ENCODE assay signal across 1 cellular context in the genomic region with DNA sequence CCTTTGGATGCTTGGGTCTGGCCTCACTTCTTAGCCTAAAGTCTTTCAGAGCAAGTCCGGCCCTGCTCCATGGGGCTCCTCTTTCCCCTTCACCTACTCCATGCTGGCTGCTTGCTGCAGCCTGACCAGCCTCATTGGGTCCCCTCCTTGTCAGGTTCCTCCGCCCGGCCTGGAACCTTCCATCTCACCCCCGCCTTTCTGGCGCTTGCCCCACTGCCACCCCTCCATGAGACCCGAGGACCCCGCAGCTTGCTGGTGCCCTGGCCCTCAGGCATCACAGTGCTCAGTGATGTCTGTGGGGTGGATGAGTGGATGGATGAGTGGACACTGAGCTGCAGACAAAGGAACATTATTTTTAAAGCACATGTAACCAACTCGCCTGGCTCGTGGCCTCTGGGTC.
TF ChIP-seq lines count a peak whose summit lies in the region.

No MANE protein-coding gene starts in this region.

TF ChIP-seq in HepG2, 621 proteins besides CTCF, POLR2A, EP300 and RAD21:
- TF ChIP-seq ARNT (IDR thresholded peaks at IDR 0.05) (no peak), TCF7 (IDR thresholded peaks at IDR 0.05; ENCODE audit: low read depth) (no peak), ZNF430 (CRISPR knock-in tag; IDR thresholded peaks at IDR 0.05) (no peak), MNT (IDR thresholded peaks at IDR 0.05) (0 out of 2 replicates have a peak, but pooled peaks have one; percentile 4), ZNF17 (CRISPR knock-in tag; IDR thresholded peaks at IDR 0.05) (no peak)
- TF ChIP-seq, protein P1, sequence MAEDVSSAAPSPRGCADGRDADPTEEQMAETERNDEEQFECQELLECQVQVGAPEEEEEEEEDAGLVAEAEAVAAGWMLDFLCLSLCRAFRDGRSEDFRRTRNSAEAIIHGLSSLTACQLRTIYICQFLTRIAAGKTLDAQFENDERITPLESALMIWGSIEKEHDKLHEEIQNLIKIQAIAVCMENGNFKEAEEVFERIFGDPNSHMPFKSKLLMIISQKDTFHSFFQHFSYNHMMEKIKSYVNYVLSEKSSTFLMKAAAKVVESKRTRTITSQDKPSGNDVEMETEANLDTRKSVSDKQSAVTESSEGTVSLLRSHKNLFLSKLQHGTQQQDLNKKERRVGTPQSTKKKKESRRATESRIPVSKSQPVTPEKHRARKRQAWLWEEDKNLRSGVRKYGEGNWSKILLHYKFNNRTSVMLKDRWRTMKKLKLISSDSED (CRISPR knock-in tag; IDR thresholded peaks at IDR 0.05), result no peak
- TF ChIP-seq, protein P2, sequence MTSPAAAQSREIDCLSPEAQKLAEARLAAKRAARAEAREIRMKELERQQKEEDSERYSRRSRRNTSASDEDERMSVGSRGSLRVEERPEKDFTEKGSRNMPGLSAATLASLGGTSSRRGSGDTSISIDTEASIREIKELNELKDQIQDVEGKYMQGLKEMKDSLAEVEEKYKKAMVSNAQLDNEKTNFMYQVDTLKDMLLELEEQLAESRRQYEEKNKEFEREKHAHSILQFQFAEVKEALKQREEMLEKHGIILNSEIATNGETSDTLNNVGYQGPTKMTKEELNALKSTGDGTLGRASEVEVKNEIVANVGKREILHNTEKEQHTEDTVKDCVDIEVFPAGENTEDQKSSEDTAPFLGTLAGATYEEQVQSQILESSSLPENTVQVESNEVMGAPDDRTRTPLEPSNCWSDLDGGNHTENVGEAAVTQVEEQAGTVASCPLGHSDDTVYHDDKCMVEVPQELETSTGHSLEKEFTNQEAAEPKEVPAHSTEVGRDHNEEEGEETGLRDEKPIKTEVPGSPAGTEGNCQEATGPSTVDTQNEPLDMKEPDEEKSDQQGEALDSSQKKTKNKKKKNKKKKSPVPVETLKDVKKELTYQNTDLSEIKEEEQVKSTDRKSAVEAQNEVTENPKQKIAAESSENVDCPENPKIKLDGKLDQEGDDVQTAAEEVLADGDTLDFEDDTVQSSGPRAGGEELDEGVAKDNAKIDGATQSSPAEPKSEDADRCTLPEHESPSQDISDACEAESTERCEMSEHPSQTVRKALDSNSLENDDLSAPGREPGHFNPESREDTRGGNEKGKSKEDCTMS (CRISPR knock-in tag; conservative IDR thresholded peaks at IDR 0.05), result no peak
